In genomic region chr12:27361372-27361771, GRCh38 we compare ENCODE assay signal across 19 cellular contexts. TPM values are rescaled to one million over a fixed set of nuclear protein-coding genes. Genes with fewer than 3 reads are reported as not detected.
DNase-seq lines count a peak whose midpoint lies in the region; ATAC-seq, FAIRE-seq and TF ChIP-seq lines count a peak whose summit lies in the region.
"Had no signal": no experiment of that assay in that cellular context is flagged by ENCODE, and none has a peak within 500 bp of the region (broad histone marks: within the 10 kb centered on the region; RNA-seq: fewer than 3 reads in every experiment).

No MANE protein-coding gene starts in this region.

- H3K4me3 ChIP-seq in AG04449 (ENCODE audit: low read depth, low read length) (no peak overlapping the region), K562 (no peak overlapping the region), mesenchymal stem cell (ENCODE audit: insufficient read depth in 1 of 2, low read depth in 1 of 2, low read length in 2 of 2) (no peak overlapping the region), aorta (ENCODE audit: low read length in 2 of 2) (no peak overlapping the region)
- H3K4me3 ChIP-seq: GM23338 had no signal

- no peaks in the 10 kb centered on the region for H3K79me1 ChIP-seq in mesenchymal stem cell (replicated peaks; ENCODE audit: low read length, poor library complexity, severe bottlenecking)

- no peak for TF ChIP-seq RAD21 in K562 (CRISPR knock-in tag; conservative IDR thresholded peaks at IDR 0.05 in 1 of 2, IDR thresholded peaks at IDR 0.05 in 1 of 2)

- H2BK12ac ChIP-seq in mesenchymal stem cell (ENCODE audit: low read length in 2 of 2) = no peak overlapping the region

- H2BK120ac ChIP-seq in mesenchymal stem cell (ENCODE audit: low read depth, low read length) = no peak overlapping the region

- peaks cover 19% of the 10 kb centered on the region for H3K27me3 Mint-ChIP-seq in activated naive CD4-positive, alpha-beta T cell treated with anti-CD3 and anti-CD28 coated beads for 36 hours (ENCODE audit: low read depth)
- no peaks in the 10 kb centered on the region for H3K27me3 Mint-ChIP-seq in endothelial cell (ENCODE audit: unreplicated experiment)

- peak; percentile 68 for DNase-seq in AG04449 (ENCODE audit: low read depth, low spot score)
- DNase-seq in H54 (ENCODE audit: insufficient read length, low spot score) = no peak
- DNase-seq in K562 (ENCODE audit: extremely low read depth in 1 of 4, low spot score in 3 of 4) = no peak
- DNase-seq in mesenchymal stem cell = no peak
- no peak for DNase-seq in stimulated activated CD4-positive, alpha-beta T cell treated with anti-CD3 and anti-CD28 coated beads, Interleukin-12 subunit alpha, Interleukin-12 subunit beta, amount 100 ng/mL, for 4 hours
- no peak for DNase-seq in aorta
- DNase-seq in activated naive CD4-positive, alpha-beta T cell treated with anti-CD3 and anti-CD28 coated beads for 36 hours = no peak
- no peak for DNase-seq in endothelial cell (ENCODE audit: low spot score)
- DNase-seq: ACHN; CD8-positive, alpha-beta T cell; DMS79; Kasumi-1; NCI-H1105; NCI-H187 treated with DMSO at 0.1 percent for 48 hours; NK-92 treated with Interleukin-12 subunit alpha and Interleukin-12 subunit beta, amount 100 ng/mL, for 24 hours; OCI-M1; RPMI8226 had no signal

- H3K4me3 Mint-ChIP-seq in activated naive CD4-positive, alpha-beta T cell treated with anti-CD3 and anti-CD28 coated beads for 36 hours = no peak overlapping the region
- H3K4me3 Mint-ChIP-seq in endothelial cell (ENCODE audit: unreplicated experiment) = no peak overlapping the region
- H3K4me3 Mint-ChIP-seq: CD8-positive, alpha-beta T cell; GM23338 had no signal

- in situ Hi-C loops in K562 (cut with MboI) = no loop called here

- H4K91ac ChIP-seq in mesenchymal stem cell (ENCODE audit: low read length) = no peak overlapping the region

- H3K14ac ChIP-seq in mesenchymal stem cell (ENCODE audit: low read length in 2 of 2) = no peak overlapping the region

- TF ChIP-seq CTCF in AG04449 (IDR thresholded peaks at IDR 0.05; ENCODE audit: insufficient read depth, low read length, missing control alignments) = no peak
- TF ChIP-seq CTCF in K562 (IDR thresholded peaks at IDR 0.05 in 2 of 3, conservative IDR thresholded peaks at IDR 0.05 in 1 of 3; ENCODE audit: insufficient read depth in 2 of 3, low read depth in 1 of 3, low read length in 3 of 3) = no peak
- TF ChIP-seq CTCF in endothelial cell (IDR thresholded peaks at IDR 0.05; ENCODE audit: unreplicated experiment) = no peak

- no TSS peak for BruUV-seq in K562 (replicated peaks; lab: Mats Ljungman, UMichigan)

- no peaks in the 10 kb centered on the region for H3K9me3 Mint-ChIP-seq in activated naive CD4-positive, alpha-beta T cell treated with anti-CD3 and anti-CD28 coated beads for 36 hours
- H3K9me3 Mint-ChIP-seq in endothelial cell (ENCODE audit: unreplicated experiment) = no peaks in the 10 kb centered on the region
- H3K9me3 Mint-ChIP-seq: GM23338 had no signal

- POLR2A ChIA-PET in AG04449 (lab: Yijun Ruan, JAX) = no interaction called here
- POLR2A ChIA-PET in K562 (lab: Yijun Ruan, JAX) = no interaction called here

- H3K4me1 ChIP-seq in K562 (replicated peaks in 1 of 2; ENCODE audit: control insufficient read depth in 2 of 2, insufficient read depth in 2 of 2, low read length in 2 of 2) = no peaks in the 10 kb centered on the region
- no peaks in the 10 kb centered on the region for H3K4me1 ChIP-seq in mesenchymal stem cell (ENCODE audit: control insufficient read depth, insufficient read depth, low read depth, low read length)
- H3K4me1 ChIP-seq in aorta (ENCODE audit: control insufficient read depth in 1 of 2, insufficient read depth in 2 of 2, low read length in 2 of 2) = no peaks in the 10 kb centered on the region

- H3K9ac ChIP-seq in K562 (ENCODE audit: insufficient read depth in 1 of 2, low read depth in 2 of 2, low read length in 2 of 2) (no peak overlapping the region), mesenchymal stem cell (ENCODE audit: low read length) (peak overlapping the region; percentile 46)

- 0% methylated on average over 2 of the region's 2 CpGs for WGBS in K562 (ENCODE audit: insufficient coverage, low coverage, missing lambda C conversion rate)
- no CpG with 5 or more reads among the region's 2 CpGs for WGBS in mesenchymal stem cell
- 47 to 48% methylated on average over 2 of the region's 2 CpGs for WGBS in aorta, 2 donors

- H3K36me3 ChIP-seq in K562 (ENCODE audit: control insufficient read depth, insufficient read depth, low read length) = no peaks in the 10 kb centered on the region
- H3K36me3 ChIP-seq in mesenchymal stem cell (ENCODE audit: control insufficient read depth in 1 of 2, insufficient read depth in 2 of 2, low read depth in 1 of 2, low read length in 2 of 2) = no peaks in the 10 kb centered on the region
- H3K36me3 ChIP-seq in aorta (ENCODE audit: control insufficient read depth in 1 of 2, insufficient read depth in 2 of 2, low read length in 1 of 2) = no peaks in the 10 kb centered on the region

- H2BK5ac ChIP-seq in mesenchymal stem cell (ENCODE audit: low read depth, low read length, poor library complexity, severe bottlenecking) = no peak overlapping the region

- TF ChIP-seq EP300 in K562 (IDR thresholded peaks at IDR 0.05; ENCODE audit: low read length) = no peak

- H4K8ac ChIP-seq in mesenchymal stem cell (ENCODE audit: low read length) = no peak overlapping the region

- H3K27me3 ChIP-seq in K562 (ENCODE audit: control insufficient read depth in 2 of 2, insufficient read depth in 2 of 2, low read length in 2 of 2) = no peaks in the 10 kb centered on the region
- H3K27me3 ChIP-seq in mesenchymal stem cell (ENCODE audit: control insufficient read depth in 1 of 2, insufficient read depth in 1 of 2, low read length in 2 of 2) = no peaks in the 10 kb centered on the region
- no peaks in the 10 kb centered on the region for H3K27me3 ChIP-seq in aorta (ENCODE audit: control insufficient read depth in 1 of 2, insufficient read depth in 2 of 2, low read length in 1 of 2)

- H3K36me3 Mint-ChIP-seq in activated naive CD4-positive, alpha-beta T cell treated with anti-CD3 and anti-CD28 coated beads for 36 hours (ENCODE audit: low read depth) = no peaks in the 10 kb centered on the region
- H3K36me3 Mint-ChIP-seq in endothelial cell (ENCODE audit: low read depth, unreplicated experiment) = no peaks in the 10 kb centered on the region
- H3K36me3 Mint-ChIP-seq: CD8-positive, alpha-beta T cell had no signal

- no peak overlapping the region for H3K23ac ChIP-seq in mesenchymal stem cell (ENCODE audit: low read length in 2 of 2)

- H3K27ac Mint-ChIP-seq in activated naive CD4-positive, alpha-beta T cell treated with anti-CD3 and anti-CD28 coated beads for 36 hours = no peak overlapping the region
- no peak overlapping the region for H3K27ac Mint-ChIP-seq in endothelial cell (ENCODE audit: unreplicated experiment)
- H3K27ac Mint-ChIP-seq: CD8-positive, alpha-beta T cell; GM23338 had no signal

- no peak overlapping the region for H2BK15ac ChIP-seq in mesenchymal stem cell (ENCODE audit: low read depth, poor library complexity, severe bottlenecking)

- no peak overlapping the region for H3K27ac ChIP-seq in K562 (ENCODE audit: extremely low read depth, low read depth, low read length)
- H3K27ac ChIP-seq in mesenchymal stem cell (ENCODE audit: low read length, poor library complexity, severe bottlenecking) = no peak overlapping the region
- no peak overlapping the region for H3K27ac ChIP-seq in aorta (ENCODE audit: low read depth in 1 of 2, low read length in 2 of 2)

- H2AFZ ChIP-seq in K562 (ENCODE audit: low read depth, low read length) (no peak overlapping the region), mesenchymal stem cell (ENCODE audit: low read depth, low read length) (no peak overlapping the region)
- H2AFZ ChIP-seq: GM23338 had no signal

- CTCF ChIA-PET in AG04449 (lab: Yijun Ruan, JAX) (interaction anchor here (0.8 to 1.4 kb wide), 3 partner anchors 16 to 24 kb away, joined by 3 read pairs; no protein-coding TSS in a partner anchor), K562 (lab: Yijun Ruan, JAX; ENCODE audit: low intra/inter-chr PET ratio) (no interaction called here)
- CTCF ChIA-PET in activated naive CD4-positive, alpha-beta T cell treated with anti-CD3 and anti-CD28 coated beads for 36 hours (lab: Charles Lee) = interaction anchor here (0.7 kb wide), 2 partner anchors 17 to 276 kb away, joined by 3 read pairs; no protein-coding TSS in a partner anchor

- H3K18ac ChIP-seq in mesenchymal stem cell (ENCODE audit: low read depth in 1 of 2, low read length in 2 of 2) = no peak overlapping the region

- H3K79me2 ChIP-seq in K562 (ENCODE audit: control insufficient read depth, insufficient read depth, low read length) = no peaks in the 10 kb centered on the region

- FAIRE-seq in H54 (lab: Jason Lieb, UNC) (peak; percentile 83), K562 (lab: Jason Lieb, UNC) (peak; percentile 44)
- FAIRE-seq: D721Med had no signal

- no peak overlapping the region for H3K4ac ChIP-seq in mesenchymal stem cell (ENCODE audit: low read depth in 1 of 2, low read length in 2 of 2)

- H4K20me1 ChIP-seq in K562 (replicated peaks; ENCODE audit: control insufficient read depth, insufficient read depth, low read length) = no peaks in the 10 kb centered on the region

- no peaks in the 10 kb centered on the region for H3K9me3 ChIP-seq in K562 (replicated peaks; ENCODE audit: control insufficient read depth, insufficient read depth, low read depth, low read length)
- H3K9me3 ChIP-seq in mesenchymal stem cell (ENCODE audit: control insufficient read depth, low read length) = no peaks in the 10 kb centered on the region
- no peaks in the 10 kb centered on the region for H3K9me3 ChIP-seq in aorta (ENCODE audit: control insufficient read depth, low read length)

- no peak overlapping the region for H2AK5ac ChIP-seq in mesenchymal stem cell (ENCODE audit: low read length, severe bottlenecking)

- ATAC-seq in K562 (no peak), aorta (ENCODE audit: low FRiP score) (no peak)
- ATAC-seq: CD8-positive, alpha-beta T cell; GM23338 had no signal

- intact Hi-C loops in K562 (cut with micrococcal nuclease) (no loop called here), aorta (cut with DNase I) (no loop called here)
- intact Hi-C loops in activated naive CD4-positive, alpha-beta T cell treated with anti-CD3 and anti-CD28 coated beads for 36 hours (cut with micrococcal nuclease) = no loop called here

- no peak for TF ChIP-seq POLR2A in H54 (IDR thresholded peaks at IDR 0.05; ENCODE audit: low read depth, low read length)
- TF ChIP-seq POLR2A in K562 (conservative IDR thresholded peaks at IDR 0.05) = no peak

- H3K4me2 ChIP-seq in K562 (ENCODE audit: insufficient read depth, low read length) (no peak overlapping the region), mesenchymal stem cell (ENCODE audit: low read length, poor library complexity, severe bottlenecking) (no peak overlapping the region)
- H3K4me2 ChIP-seq: GM23338 had no signal

- H3K4me1 Mint-ChIP-seq in activated naive CD4-positive, alpha-beta T cell treated with anti-CD3 and anti-CD28 coated beads for 36 hours (ENCODE audit: low read depth) = no peaks in the 10 kb centered on the region
- H3K4me1 Mint-ChIP-seq in endothelial cell (ENCODE audit: unreplicated experiment) = no peaks in the 10 kb centered on the region
- H3K4me1 Mint-ChIP-seq: GM23338 had no signal

- no peaks in the 10 kb centered on the region for H3K9me1 ChIP-seq in K562 (ENCODE audit: control insufficient read depth, insufficient read depth, low read length)

RNA-seq across cellular contexts. Expression of gene BMAL2, which starts 28.7 kb away (rescaled TPM):
- total RNA-seq in K562 (2011; cell fraction: chromatin; rRNA removed; ENCODE audit: low replicate concordance) = not detected in 2 replicates
- not detected in 2 replicates for total RNA-seq in K562 (2011; cell fraction: nucleolus; rRNA removed)
- 0.23 TPM in 1 of 2 replicates, not detected in the other for total RNA-seq in K562 (2011; cell fraction: nucleoplasm; rRNA removed)
- total RNA-seq in K562 (2014; rRNA removed) (0.16 and 0.50 TPM in 2 replicates), K562 (2014; rRNA removed; fragmentation: Illumina TruSeq; extraction: Trizol) (0.62 and 0.70 TPM in 2 replicates), K562 (2015; rRNA removed; fragmentation: Illumina TruSeq; extraction: Trizol) (0.45 and 0.72 TPM in 2 replicates), K562 (2021) (0.38 and 0.60 TPM in 2 replicates), aorta (10 to 100 TPM; 18.1 to 22.6 TPM), endothelial cell (ENCODE audit: unreplicated experiment) (7.9 TPM)
- polyA plus RNA-seq in K562 (2011; rRNA removed) (0.16 and 1.1 TPM in 2 replicates), K562 (2014; fragmentation: Illumina TruSeq; extraction: Trizol) (0.40 and 0.42 TPM in 2 replicates), K562 (2014; fragmentation: Nextera tagmentation; extraction: Ambion mirVana) (under 1 TPM; 0.01 to 0.04 TPM), K562 (2014; rRNA removed) (0.13 and 0.17 TPM in 2 replicates), aorta (1 to 10 TPM; 2.8 to 4.4 TPM)
- 0.04 TPM in 2 replicates for polyA plus RNA-seq in K562 (2011; cell fraction: cytosol; rRNA removed)
- polyA plus RNA-seq in K562 (2011; cell fraction: nucleus; rRNA removed) = 0.07 and 0.11 TPM in 2 replicates
- 0.35 and 0.36 TPM in 2 replicates for polyA plus RNA-seq in K562 (2012)
- polyA minus RNA-seq in K562 (2011; rRNA and poly(A)+ RNA removed) = 0.30 and 0.74 TPM in 2 replicates
- polyA minus RNA-seq in K562 (2011; cell fraction: cytosol; rRNA and poly(A)+ RNA removed) = 1.5 TPM in 1 of 2 replicates, not detected in the other
- polyA minus RNA-seq in K562 (2011; cell fraction: nucleus; rRNA and poly(A)+ RNA removed) = 0.13 TPM in 1 of 2 replicates, not detected in the other
- 4.1 TPM for polyA plus RNA-seq in mesenchymal stem cell (2013, experiment 1 of 2)
- polyA plus RNA-seq in mesenchymal stem cell (2013, experiment 2 of 2) = 4.6 TPM
- total RNA-seq in activated naive CD4-positive, alpha-beta T cell treated with anti-CD3 and anti-CD28 coated beads for 36 hours = 1 to 10 TPM; 7.9 to 9.2 TPM
- total RNA-seq: CD8-positive, alpha-beta T cell had no signal
